In genomic region chr13:44312131-44312530, GRCh38 we compare ENCODE assay signal across 1 cellular context.
TF ChIP-seq lines count a peak whose summit lies in the region.

No MANE protein-coding gene starts in this region.

TF ChIP-seq in A549, 52 proteins besides CTCF, POLR2A, EP300 and RAD21 (continued from another document):
- no peak for TF ChIP-seq PBX3 (IDR thresholded peaks at IDR 0.05)
- no peak for TF ChIP-seq ELK1 (IDR thresholded peaks at IDR 0.05; ENCODE audit: low read depth, low read length)
- no peak for TF ChIP-seq ESRRA (IDR thresholded peaks at IDR 0.05; ENCODE audit: borderline replicate concordance, low read length)
TF ChIP-seq in A549: peak in this region for 0.
